9 cellular contexts compared by ENCODE assay signal in genomic region chr17:19753661-19754463, GRCh38. TPM values are rescaled to one million over a fixed set of nuclear protein-coding genes. Genes with fewer than 3 reads are reported as not detected.
DNase-seq lines count a peak whose midpoint lies in the region; ATAC-seq and TF ChIP-seq lines count a peak whose summit lies in the region.
"Had no signal": no experiment of that assay in that cellular context is flagged by ENCODE, and none has a peak within 500 bp of the region (broad histone marks: within the 10 kb centered on the region; RNA-seq: fewer than 3 reads in every experiment).

No MANE protein-coding gene starts in this region.

- H3K4me1 ChIP-seq in heart right ventricle, result peaks cover 0 to 15% (median 6%) of the 10 kb centered on the region in 9 donors

- no peaks in the 10 kb centered on the region for H3K36me3 ChIP-seq in heart right ventricle

- DNase-seq in NCI-H1092 treated with DMSO at 0.1 percent for 48 hours (lab: John Stamatoyannopoulos, UW), result peak; percentile 16
- DNase-seq in NCI-H1092 (lab: John Stamatoyannopoulos, UW), result no peak
- peak; percentile 35 to 44 for DNase-seq in heart right ventricle
- peak; percentile 11 for DNase-seq in stromal cell of bone marrow (ENCODE audit: low read depth)
- no peak for DNase-seq in HuH-7 (ENCODE audit: low spot score)
- no peak for DNase-seq in stimulated activated naive CD4-positive, alpha-beta T cell (lab: John Stamatoyannopoulos, UW)

- no peaks in the 10 kb centered on the region for H3K9me3 ChIP-seq in heart right ventricle

- H3K4me3 ChIP-seq in heart right ventricle, result no peak overlapping the region
- H3K4me3 ChIP-seq: SK-N-MC had no signal

- peaks cover 0 to 4% (median 0%) of the 10 kb centered on the region in 7 donors for H3K27me3 ChIP-seq in heart right ventricle

- intact Hi-C loops in heart right ventricle (cut with DNase I), result loop anchor here in 5 of 10 donors (5.0 to 10.0 kb wide), 4 partner anchors 49 to 222 kb away; partner anchors contain the start of genes ALDH3A2 (in 3 of the 5) and SLC47A1 (in 1 of the 5)

- ATAC-seq in SK-N-SH treated with all-trans-retinoic acid at 6 μM for 48 hours, result peak; percentile 77
- peak; percentile 60 to 90 (median 71) for ATAC-seq in heart right ventricle
- no peak for ATAC-seq in GM21390 (IDR thresholded peaks at IDR 0.05; ENCODE audit: unreplicated experiment)

- WGBS in heart right ventricle, 2 donors, result 77 to 80% methylated on average over 12 of the region's 12 CpGs

- H3K27ac ChIP-seq in heart right ventricle, result peak overlapping the region in 6 of 10 donors; percentile 20 to 85 (median 76)
- H3K27ac ChIP-seq: SK-N-MC had no signal

- peak; percentile 18 to 58 (median 44) for TF ChIP-seq CTCF in heart right ventricle (IDR thresholded peaks at IDR 0.05)

TF ChIP-seq in SK-N-SH treated with all-trans-retinoic acid at 6 μM for 48 hours, 23 proteins besides CTCF, POLR2A, EP300 and RAD21:
- TF ChIP-seq ISL1 (CRISPR knock-in tag; IDR thresholded peaks at IDR 0.05) (no peak), BACH2 (CRISPR knock-in tag; IDR thresholded peaks at IDR 0.05; ENCODE audit: borderline replicate concordance) (no peak), POU6F1 (CRISPR knock-in tag; IDR thresholded peaks at IDR 0.05; ENCODE audit: borderline replicate concordance, low read depth) (no peak), CSRNP3 (CRISPR knock-in tag; IDR thresholded peaks at IDR 0.05) (no peak), ZFP3 (CRISPR knock-in tag; IDR thresholded peaks at IDR 0.05) (no peak), ZFP30 (CRISPR knock-in tag; IDR thresholded peaks at IDR 0.05) (no peak)

RNA-seq across cellular contexts. Expression of gene ALDH3A1, which starts 5.8 kb away (rescaled TPM):
- total RNA-seq in heart right ventricle, result 1 to 10 TPM in 1 of 10 donors, under 1 TPM in 2, not detected in 7; 0.41 to 1.5 (median 0.48) TPM
- under 1 TPM in 1 of 2 donors, not detected in 1; 0.12 TPM for polyA plus RNA-seq in heart right ventricle

RNA-seq across cellular contexts. Expression of gene SLC47A2, which starts 37.5 kb away (rescaled TPM):
- total RNA-seq in heart right ventricle, result under 1 TPM in 1 of 10 donors, not detected in 9; 0.21 TPM
- not detected for polyA plus RNA-seq in heart right ventricle

Comparison
In these comparisons a context has a peak if more than half of its experiments do, and no peak if none do; other contexts are left out.
1. DNase-seq: peak in NCI-H1092 treated with DMSO at 0.1 percent for 48 hours (single experiment), heart right ventricle (2 of 2) and stromal cell of bone marrow (single experiment); none in NCI-H1092 (single experiment), HuH-7 (single experiment) and stimulated activated naive CD4-positive, alpha-beta T cell (0 of 6).